Comparison of ENCODE assay signal across 23 cellular contexts in genomic region chr16:11711662-11712061, GRCh38. TPM values are rescaled to one million over a fixed set of nuclear protein-coding genes. Genes with fewer than 3 reads are reported as not detected.
A peak's percentile ranks its signal among the peaks of the same experiment; 100 is the strongest.
DNase-seq lines count a peak whose midpoint lies in the region; ATAC-seq and TF ChIP-seq lines count a peak whose summit lies in the region.
"Had no signal": no experiment of that assay in that cellular context is flagged by ENCODE, and none has a peak within 500 bp of the region (broad histone marks: within the 10 kb centered on the region; RNA-seq: fewer than 3 reads in every experiment).

No MANE protein-coding gene starts in this region.

- no peaks in the 10 kb centered on the region for H4K20me1 ChIP-seq in KMS-11 (ENCODE audit: insufficient read depth)

- peaks cover 4% of the 10 kb centered on the region for H3K4me1 Mint-ChIP-seq in activated CD4-positive, alpha-beta T cell treated with anti-CD3 and anti-CD28 coated beads for 36 hours
- peaks cover 6% of the 10 kb centered on the region for H3K4me1 Mint-ChIP-seq in CD8-positive, alpha-beta T cell (ENCODE audit: low read depth)
- H3K4me1 Mint-ChIP-seq: H9 had no signal

- H3K27me3 ChIP-seq in KMS-11 (ENCODE audit: insufficient read depth, low read depth), result no peaks in the 10 kb centered on the region
- H3K27me3 ChIP-seq in stomach, result no peaks in the 10 kb centered on the region
- H3K27me3 ChIP-seq in CD8-positive, alpha-beta T cell (ENCODE audit: insufficient read depth, low read length), result no peaks in the 10 kb centered on the region
- H3K27me3 ChIP-seq: BLaER1, MG63, Peyer's patch had no signal

- H3K4me2 ChIP-seq in KMS-11, result no peak overlapping the region
- H3K4me2 ChIP-seq: BLaER1 had no signal

- 62 to 84% (median 78%) methylated on average over 4 of the region's 4 CpGs for WGBS in stomach, 5 donors

- no peak overlapping the region for H3K9ac ChIP-seq in KMS-11
- H3K9ac ChIP-seq: BLaER1, GM23248 had no signal

- POLR2A ChIA-PET in activated CD4-positive, alpha-beta T cell treated with anti-CD3 and anti-CD28 coated beads for 36 hours (lab: Charles Lee), result interaction anchor here (0.5 kb wide), 1 partner anchor 251 kb away, joined by 4 read pairs; no protein-coding TSS in a partner anchor
- POLR2A ChIA-PET in CD8-positive, alpha-beta T cell (lab: Charles Lee), result interaction anchor here (0.8 to 1.1 kb wide), 2 partner anchors 90 to 316 kb away, joined by 3 read pairs; no protein-coding TSS in a partner anchor

- H3K36me3 ChIP-seq in KMS-11 (ENCODE audit: insufficient read depth) (peaks cover 13% of the 10 kb centered on the region; the same call in 1 of the 2 replicates), stomach (peaks cover 13 to 86% (median 67%) of the 10 kb centered on the region in 4 donors)
- H3K36me3 ChIP-seq in CD8-positive, alpha-beta T cell (ENCODE audit: insufficient read depth, low read length), result peaks cover 7% of the 10 kb centered on the region

- no peak overlapping the region for H2AFZ ChIP-seq in KMS-11 (ENCODE audit: low read depth)
- H2AFZ ChIP-seq: GM23248 had no signal

- peak overlapping the region; percentile 6; the same call in 1 of the 2 replicates for H3K27ac ChIP-seq in KMS-11
- peak overlapping the region in 3 of 5 donors; percentile 17 to 37 (median 33) for H3K27ac ChIP-seq in stomach
- no peak overlapping the region for H3K27ac ChIP-seq in CD8-positive, alpha-beta T cell (ENCODE audit: low read depth, low read length)
- H3K27ac ChIP-seq: 22Rv1, BLaER1, GM23248, Peyer's patch had no signal

- no peak overlapping the region for H3K4me3 Mint-ChIP-seq in activated CD4-positive, alpha-beta T cell treated with anti-CD3 and anti-CD28 coated beads for 36 hours
- no peak overlapping the region for H3K4me3 Mint-ChIP-seq in CD8-positive, alpha-beta T cell
- H3K4me3 Mint-ChIP-seq: CD4-positive, alpha-beta memory T cell; H9 had no signal

- H3K4me3 ChIP-seq in KMS-11 (IDR thresholded peaks at IDR 0.05; ENCODE audit: insufficient read depth, low read depth, low read length) (no peak overlapping the region), stomach (no peak overlapping the region)
- no peak overlapping the region for H3K4me3 ChIP-seq in CD8-positive, alpha-beta T cell (ENCODE audit: low read depth, low read length)
- H3K4me3 ChIP-seq: BLaER1, GM23248, MG63, Peyer's patch had no signal

- no peak for TF ChIP-seq EP300 in stomach (IDR thresholded peaks at IDR 0.05)

- CTCF ChIA-PET in activated CD4-positive, alpha-beta T cell treated with anti-CD3 and anti-CD28 coated beads for 36 hours (lab: Charles Lee), result interaction anchor here (0.6 to 2.0 kb wide), 7 partner anchors 10 to 305 kb away, joined by 3 to 8 read pairs (median 4); no protein-coding TSS in a partner anchor
- CTCF ChIA-PET in CD8-positive, alpha-beta T cell (lab: Charles Lee), result interaction anchor here (0.7 to 7.9 kb wide), 7 partner anchors 19 to 748 kb away, joined by 3 to 127 read pairs (median 29); no protein-coding TSS in a partner anchor

- H3K4me1 ChIP-seq in KMS-11 (ENCODE audit: low read depth, poor library complexity, severe bottlenecking), result peaks cover 45% of the 10 kb centered on the region
- peaks cover 7 to 50% (median 34%) of the 10 kb centered on the region in 4 donors for H3K4me1 ChIP-seq in stomach
- H3K4me1 ChIP-seq in CD8-positive, alpha-beta T cell (ENCODE audit: insufficient read depth, low read length), result no peaks in the 10 kb centered on the region

- H3K9me3 ChIP-seq in stomach, result no peaks in the 10 kb centered on the region
- no peaks in the 10 kb centered on the region for H3K9me3 ChIP-seq in CD8-positive, alpha-beta T cell (ENCODE audit: low read length)
- H3K9me3 ChIP-seq: BLaER1, MG63, Peyer's patch had no signal

- peaks cover 22% of the 10 kb centered on the region for H3K36me3 Mint-ChIP-seq in activated CD4-positive, alpha-beta T cell treated with anti-CD3 and anti-CD28 coated beads for 36 hours (ENCODE audit: low read depth)
- peaks cover 70% of the 10 kb centered on the region for H3K36me3 Mint-ChIP-seq in CD8-positive, alpha-beta T cell

- no peak for ATAC-seq in activated CD4-positive, alpha-beta T cell treated with anti-CD3 and anti-CD28 coated beads for 36 hours
- ATAC-seq in left ventricle myocardium superior (peak; percentile 59), esophagus mucosa (no peak)
- no peak for ATAC-seq in CD8-positive, alpha-beta T cell

- TF ChIP-seq POLR2A in stomach (IDR thresholded peaks at IDR 0.05), result no peak

- peaks cover 24% of the 10 kb centered on the region; the same call in 1 of the 2 replicates for H3K79me2 ChIP-seq in KMS-11 (ENCODE audit: insufficient read depth, low read depth)

- H3K9me3 Mint-ChIP-seq in activated CD4-positive, alpha-beta T cell treated with anti-CD3 and anti-CD28 coated beads for 36 hours (ENCODE audit: low read depth), result no peaks in the 10 kb centered on the region
- H3K9me3 Mint-ChIP-seq in CD8-positive, alpha-beta T cell, result no peaks in the 10 kb centered on the region
- H3K9me3 Mint-ChIP-seq: CD4-positive, alpha-beta memory T cell; H9 had no signal

- H3K27me3 Mint-ChIP-seq in activated CD4-positive, alpha-beta T cell treated with anti-CD3 and anti-CD28 coated beads for 36 hours, result no peaks in the 10 kb centered on the region
- H3K27me3 Mint-ChIP-seq in CD8-positive, alpha-beta T cell (ENCODE audit: low read depth), result no peaks in the 10 kb centered on the region
- H3K27me3 Mint-ChIP-seq: CD4-positive, alpha-beta memory T cell had no signal

- H3K27ac Mint-ChIP-seq in activated CD4-positive, alpha-beta T cell treated with anti-CD3 and anti-CD28 coated beads for 36 hours, result peak overlapping the region; percentile 1
- no peak overlapping the region for H3K27ac Mint-ChIP-seq in CD8-positive, alpha-beta T cell

- DNase-seq in activated CD4-positive, alpha-beta T cell treated with anti-CD3 and anti-CD28 coated beads for 36 hours, result no peak
- DNase-seq in activated CD4-positive, alpha-beta T cell treated with anti-CD3 and anti-CD28 coated beads for 1 hour, result no peak
- DNase-seq in left ventricle myocardium superior (no peak), stomach (no peak)
- DNase-seq in stimulated activated CD4-positive, alpha-beta T cell treated with anti-CD3 and anti-CD28 coated beads, Interleukin-2, amount 100 ng/mL, for 24 hours, result no peak
- DNase-seq in CD8-positive, alpha-beta T cell, result no peak
- DNase-seq: ACHN; CD4-positive, alpha-beta memory T cell; DND-41; GM23248; H9; MG63; NCI-H1048; NCI-H1436; NCI-H187 treated with DMSO at 0.1 percent for 48 hours; NCI-H2227 treated with DMSO at 0.1 percent for 48 hours; NCI-H510A; NK-92 treated with Interleukin-12 subunit alpha and Interleukin-12 subunit beta, amount 100 ng/mL, for 24 hours; Peyer's patch had no signal

- intact Hi-C loops in activated CD4-positive, alpha-beta T cell treated with anti-CD3 and anti-CD28 coated beads for 36 hours (cut with DNase I, micrococcal nuclease), result loop anchor here (5.0 to 10.0 kb wide), 2 partner anchors 757 to 759 kb away; no protein-coding TSS in a partner anchor
- intact Hi-C loops in left ventricle myocardium superior (cut with micrococcal nuclease), result loop anchor here (10.0 kb wide), 2 partner anchors 177 to 307 kb away; no protein-coding TSS in a partner anchor
- intact Hi-C loops in stomach (cut with DNase I; ENCODE audit: low total_unique reads), result no loop called here
- intact Hi-C loops in CD8-positive, alpha-beta T cell (cut with DNase I, micrococcal nuclease), result loop anchor here in 1 of 2 experiments (5.0 kb wide), 1 partner anchor 356 kb away; no protein-coding TSS in a partner anchor

- TF ChIP-seq CTCF in KMS-11 (conservative IDR thresholded peaks at IDR 0.05; ENCODE audit: low read depth, low read length), result no peak
- no peak for TF ChIP-seq CTCF in stomach (IDR thresholded peaks at IDR 0.05)
- TF ChIP-seq CTCF in CD8-positive, alpha-beta T cell (IDR thresholded peaks at IDR 0.05), result no peak

RNA-seq across cellular contexts. Expression of gene TXNDC11, which starts 31.0 kb away (rescaled TPM):
- total RNA-seq in activated CD4-positive, alpha-beta T cell treated with anti-CD3 and anti-CD28 coated beads for 36 hours, result 10 to 100 TPM; 27.3 to 28.3 TPM
- total RNA-seq in left ventricle myocardium superior (20.8 TPM), stomach (10 to 100 TPM; 24.1 to 72.9 (median 51.1) TPM), esophagus mucosa (18.2 TPM)
- polyA plus RNA-seq in stomach, result 10 to 100 TPM; 27.0 to 42.9 (median 41.3) TPM
- 100 to 1,000 TPM; 118 to 130 TPM for total RNA-seq in CD8-positive, alpha-beta T cell

RNA-seq across cellular contexts. Expression of gene SNN, which starts 43.4 kb away (rescaled TPM):
- 1 to 10 TPM; 6.0 to 7.2 TPM for total RNA-seq in activated CD4-positive, alpha-beta T cell treated with anti-CD3 and anti-CD28 coated beads for 36 hours
- total RNA-seq in left ventricle myocardium superior (22.4 TPM), stomach (10 to 100 TPM in 4 of 5 donors, 1 to 10 TPM in 1; 2.9 to 25.0 (median 16.0) TPM), esophagus mucosa (19.1 TPM)
- polyA plus RNA-seq in stomach, result 10 to 100 TPM in 2 of 3 donors, 1 to 10 TPM in 1; 8.5 to 14.0 (median 11.3) TPM
- total RNA-seq in CD8-positive, alpha-beta T cell, result 100 to 1,000 TPM; 105 to 107 TPM
